Comparison of ENCODE assay signal across 1 cellular context in genomic region chr5:51397996-51398395, GRCh38.
A peak's percentile ranks its signal among the peaks of the same experiment; 100 is the strongest.
TF ChIP-seq lines count a peak whose summit lies in the region.

No MANE protein-coding gene starts in this region.

TF ChIP-seq in H1, 55 proteins besides CTCF, POLR2A, EP300 and RAD21:
- TF ChIP-seq TAF1 (IDR thresholded peaks at IDR 0.05; ENCODE audit: low read depth, low read length), result no peak
- TF ChIP-seq SP1 (IDR thresholded peaks at IDR 0.05; ENCODE audit: low read depth, low read length), result 0 out of 2 replicates have a peak, but pooled peaks have one; percentile 11
- TF ChIP-seq HDAC6 (IDR thresholded peaks at IDR 0.05; ENCODE audit: low read depth, low read length), result no peak
- peak; percentile 68 for TF ChIP-seq RNF2 (IDR thresholded peaks at IDR 0.05; ENCODE audit: borderline replicate concordance, low read depth, low read length, missing control alignments, poor library complexity, severe bottlenecking)
